Comparison of ENCODE assay signal across 20 cellular contexts in genomic region chr1:245370175-245370825, GRCh38.
"Had no signal": no experiment of that assay in that cellular context is flagged by ENCODE, and none has a peak within 500 bp of the region (broad histone marks: within the 10 kb centered on the region; RNA-seq: fewer than 3 reads in every experiment).

No MANE protein-coding gene starts in this region.

- H3K4me1 ChIP-seq: psoas muscle, tibial nerve, upper lobe of right lung, uterus had no signal

- H3K36me3 Mint-ChIP-seq: naive thymus-derived CD8-positive, alpha-beta T cell; stimulated activated naive B cell treated with anti-CD40 and anti-IgM and Interleukin-4, amounts not matched to agents 10 μg/mL and 1 μg/mL and 100 μg/mL, for 72 hours had no signal

- ATAC-seq: left lobe of liver; naive thymus-derived CD8-positive, alpha-beta T cell; psoas muscle; stimulated activated naive B cell treated with anti-CD40 and anti-IgM and Interleukin-4, amounts not matched to agents 10 μg/mL and 1 μg/mL and 100 μg/mL, for 72 hours had no signal

- H3K27me3 ChIP-seq: ovary, tibial nerve, upper lobe of right lung, uterus had no signal

- H3K27ac Mint-ChIP-seq: mesothelial cell of epicardium; naive thymus-derived CD8-positive, alpha-beta T cell; stimulated activated naive B cell treated with anti-CD40 and anti-IgM and Interleukin-4, amounts not matched to agents 10 μg/mL and 1 μg/mL and 100 μg/mL, for 72 hours; stimulated activated naive CD8-positive, alpha-beta T cell treated with anti-CD3 and anti-CD28 coated beads, Interleukin-15, Interleukin-2, amounts not matched to agents 100 ng/mL and 50 ng/mL, for 24 hours had no signal

- H3K4me3 Mint-ChIP-seq: mesothelial cell of epicardium; naive thymus-derived CD8-positive, alpha-beta T cell; stimulated activated naive B cell treated with anti-CD40 and anti-IgM and Interleukin-4, amounts not matched to agents 10 μg/mL and 1 μg/mL and 100 μg/mL, for 72 hours; stimulated activated naive CD8-positive, alpha-beta T cell treated with anti-CD3 and anti-CD28 coated beads, Interleukin-15, Interleukin-2, amounts not matched to agents 100 ng/mL and 50 ng/mL, for 24 hours had no signal

- H3K9me3 ChIP-seq: ovary, psoas muscle, thoracic aorta, tibial nerve, upper lobe of right lung, uterus had no signal

- H3K27ac ChIP-seq: coronary artery, ovary, psoas muscle, skin epidermis, thoracic aorta, tibial nerve, upper lobe of right lung, uterus had no signal

- H3K4me3 ChIP-seq: coronary artery, ovary, psoas muscle, skin epidermis, thoracic aorta, tibial nerve, upper lobe of right lung, uterus had no signal

- H3K27me3 Mint-ChIP-seq: stimulated activated naive B cell treated with anti-CD40 and anti-IgM and Interleukin-4, amounts not matched to agents 10 μg/mL and 1 μg/mL and 100 μg/mL, for 72 hours; stimulated activated naive CD8-positive, alpha-beta T cell treated with anti-CD3 and anti-CD28 coated beads, Interleukin-15, Interleukin-2, amounts not matched to agents 100 ng/mL and 50 ng/mL, for 24 hours had no signal

- DNase-seq: dermis blood vessel endothelial cell; head of caudate nucleus; mesenchymal stem cell; naive thymus-derived CD8-positive, alpha-beta T cell; occipital lobe; ovary; posterior cingulate gyrus; psoas muscle; stimulated activated CD4-positive, alpha-beta T cell treated with anti-CD3 and anti-CD28 coated beads, Interleukin-15, amount 100 ng/mL, for 24 hours; stimulated activated CD4-positive, alpha-beta T cell treated with anti-CD3 and anti-CD28 coated beads, Interleukin-2, amount 100 ng/mL, for 48 hours; stimulated activated naive B cell treated with anti-CD40 and anti-IgM and Interleukin-4, amounts not matched to agents 10 μg/mL and 1 μg/mL and 100 μg/mL, for 72 hours; upper lobe of right lung; uterus had no signal

- H3K36me3 ChIP-seq: ovary, thoracic aorta, tibial nerve, upper lobe of right lung, uterus had no signal

- H3K9me3 Mint-ChIP-seq: naive thymus-derived CD8-positive, alpha-beta T cell; stimulated activated naive B cell treated with anti-CD40 and anti-IgM and Interleukin-4, amounts not matched to agents 10 μg/mL and 1 μg/mL and 100 μg/mL, for 72 hours; stimulated activated naive CD8-positive, alpha-beta T cell treated with anti-CD3 and anti-CD28 coated beads, Interleukin-15, Interleukin-2, amounts not matched to agents 100 ng/mL and 50 ng/mL, for 24 hours had no signal

- H3K4me1 Mint-ChIP-seq: stimulated activated naive B cell treated with anti-CD40 and anti-IgM and Interleukin-4, amounts not matched to agents 10 μg/mL and 1 μg/mL and 100 μg/mL, for 72 hours had no signal
